8 cellular contexts compared by ENCODE assay signal in the genomic region with DNA sequence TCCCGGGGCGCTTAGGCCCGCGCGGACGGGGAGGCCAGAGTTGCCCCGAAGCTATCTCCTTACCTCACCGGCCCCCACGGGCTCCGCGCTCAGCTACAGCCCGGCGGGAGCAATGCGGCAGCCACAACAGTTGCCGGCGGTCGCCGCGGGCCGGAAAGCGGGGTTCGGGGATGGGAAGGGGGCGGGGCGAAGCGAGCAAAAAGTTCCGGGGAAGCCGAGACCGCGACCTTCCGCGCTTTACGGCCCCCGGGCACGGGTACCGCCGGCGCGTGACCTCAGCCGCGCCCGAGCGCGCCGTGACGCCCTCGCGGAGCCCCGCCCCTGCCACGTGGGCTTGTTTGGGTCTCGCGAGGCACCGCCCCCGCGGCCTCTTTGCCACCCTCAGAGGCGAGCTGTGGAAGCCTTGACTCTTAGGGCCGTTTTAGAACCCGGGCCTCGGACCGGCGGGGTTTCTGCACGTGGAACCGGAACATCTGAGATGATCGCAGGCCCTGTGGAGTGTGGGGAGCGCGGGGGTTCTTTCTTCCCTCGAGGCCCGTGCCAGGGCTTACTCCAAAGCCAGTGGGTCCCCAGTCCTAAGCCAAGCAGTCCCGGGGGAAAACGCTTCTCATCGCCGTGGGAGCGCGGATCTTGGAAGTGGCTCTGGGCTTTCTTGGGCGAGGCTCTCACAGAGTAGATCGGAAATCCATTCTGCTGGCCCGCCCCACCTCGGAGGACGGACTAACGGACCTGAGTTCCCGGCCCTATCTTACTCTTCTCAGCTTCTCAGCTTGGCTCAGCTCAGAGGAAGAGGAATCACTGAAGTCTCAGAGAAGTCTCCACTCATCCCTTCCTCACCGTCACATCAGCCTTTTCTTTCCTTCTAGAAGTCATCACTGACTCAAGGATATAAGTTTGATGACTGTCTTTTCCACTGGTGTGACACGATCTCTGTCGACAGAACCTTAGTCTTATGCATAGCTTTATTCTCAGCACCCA. TPM values are rescaled to one million over a fixed set of nuclear protein-coding genes. Genes with fewer than 3 reads are reported as not detected.
DNase-seq lines count a peak whose midpoint lies in the region; TF ChIP-seq lines count a peak whose summit lies in the region.
"Not testable (repeated sequence)": the region's sequence is repeated elsewhere in the genome, so short reads cannot be mapped to it uniquely, and the experiment has no call there.

No MANE protein-coding gene starts in this region.

- H2AFZ ChIP-seq in neural progenitor cell (replicated peaks), result peak overlapping the region; percentile 66

- not testable (repeated sequence) for H3K36me3 ChIP-seq in ES-I3 (ENCODE audit: insufficient read depth, low read length); neural progenitor cell
- peaks cover 13% of the 10 kb centered on the region for H3K36me3 ChIP-seq in HAP-1 (replicated peaks)
- H3K36me3 ChIP-seq in stomach, result peaks cover 0 to 15% (median 8%) of the 10 kb centered on the region in 4 donors

- not testable (repeated sequence) for H3K27ac ChIP-seq in neural progenitor cell
- peak overlapping the region; percentile 76 to 89 (median 87) for H3K27ac ChIP-seq in stomach

- peaks cover 15% of the 10 kb centered on the region for H4K20me1 ChIP-seq in neural progenitor cell (ENCODE audit: low read depth)

- peak overlapping the region; percentile 87 for H3K4me2 ChIP-seq in neural progenitor cell

- H3K79me2 ChIP-seq in neural progenitor cell (ENCODE audit: low read depth), result peaks cover 43% of the 10 kb centered on the region

- H3K4me3 Mint-ChIP-seq in neural progenitor cell, result peak overlapping the region; percentile 92

- not testable (repeated sequence) for TF ChIP-seq CTCF in foreskin fibroblast (IDR thresholded peaks at IDR 0.05; ENCODE audit: low read depth, low read length); neural progenitor cell (IDR thresholded peaks at IDR 0.05); stomach (IDR thresholded peaks at IDR 0.05)

- DNase-seq in HAP-1 (ENCODE audit: low spot score in 2 of 2) (peak; percentile 92 to 99), M059J (ENCODE audit: low read depth) (peak; percentile 93), SHP77 (lab: John Stamatoyannopoulos, UW) (peak; percentile 77), activated gamma-delta T cell treated with Interleukin-2 at 50 U/mL for 16 hours (peak; percentile 100), foreskin fibroblast (peak; percentile 89 to 99), neural progenitor cell (ENCODE audit: low spot score) (peak; percentile 90), stomach (peak; percentile 98)

- not testable (repeated sequence) for H3K27me3 Mint-ChIP-seq in neural progenitor cell (ENCODE audit: insufficient read depth, low read depth)

- H3K27me3 ChIP-seq in HAP-1 (ENCODE audit: low read depth); neural progenitor cell; stomach: not testable (repeated sequence)

- in situ Hi-C loops in HAP-1 (cut with MboI; ENCODE audit: low sequenced_read_pairs), result not testable (repeated sequence)

- H3K9me3 Mint-ChIP-seq in neural progenitor cell, result not testable (repeated sequence)

- not testable (repeated sequence) for H3K4me1 Mint-ChIP-seq in neural progenitor cell

- H3K27ac Mint-ChIP-seq in neural progenitor cell, result not testable (repeated sequence)

- 1 to 3% (median 1%) methylated on average over 35 to 70 of the region's 83 CpGs for WGBS in stomach, 5 donors

- peak overlapping the region; percentile 89; the same call in 1 of the 2 replicates for H3K9ac ChIP-seq in ES-I3 (ENCODE audit: low read depth, low read length)
- H3K9ac ChIP-seq in neural progenitor cell, result peak overlapping the region; percentile 66

- not testable (repeated sequence) for H3K4me1 ChIP-seq in ES-I3 (ENCODE audit: insufficient read depth, low read length); HAP-1; neural progenitor cell
- peaks cover 10 to 42% (median 22%) of the 10 kb centered on the region in 4 donors for H3K4me1 ChIP-seq in stomach

- not testable (repeated sequence) for TF ChIP-seq POLR2A in stomach (IDR thresholded peaks at IDR 0.05)

- H3K9me3 ChIP-seq in ES-I3 (ENCODE audit: control insufficient read depth, insufficient read depth, low read length); HAP-1; neural progenitor cell (ENCODE audit: low read depth); stomach: not testable (repeated sequence)

- not testable (repeated sequence) for TF ChIP-seq EP300 in stomach (IDR thresholded peaks at IDR 0.05)

- intact Hi-C loops in stomach (cut with DNase I; ENCODE audit: low total_unique reads), result not testable (repeated sequence)

- H3F3A ChIP-seq in neural progenitor cell (ENCODE audit: low read depth), result not testable (repeated sequence)

- peak overlapping the region; percentile 71 for H3K4me3 ChIP-seq in HAP-1
- peak overlapping the region; percentile 81 to 90 for H3K4me3 ChIP-seq in foreskin fibroblast (ENCODE audit: low read depth in 1 of 2, low read length in 2 of 2)
- peak overlapping the region; percentile 84 for H3K4me3 ChIP-seq in neural progenitor cell
- H3K4me3 ChIP-seq in stomach, result peak overlapping the region; percentile 65 to 91 (median 82)

- H3K36me3 Mint-ChIP-seq in neural progenitor cell, result not testable (repeated sequence)

RNA-seq across cellular contexts. Expression of a gene that starts 7.8 kb away (rescaled TPM):
- 0.22 TPM in 1 of 2 replicates, not detected in the other for total RNA-seq in M059J (2014; rRNA removed; shearing (Covaris generic))
- 1.9 and 2.3 TPM in 2 replicates for total RNA-seq in neural progenitor cell (ENCODE audit: low replicate concordance)
- 10 to 100 TPM in 2 of 5 donors, 1 to 10 TPM in 2, not detected in 1; 4.0 to 48.4 (median 17.0) TPM for total RNA-seq in stomach
- 10 to 100 TPM; 15.6 to 39.2 (median 21.2) TPM for polyA plus RNA-seq in stomach

RNA-seq across cellular contexts. Expression of a gene that starts 53.0 kb away (rescaled TPM):
- 0.44 TPM in 1 of 2 replicates, not detected in the other for total RNA-seq in M059J (2014; rRNA removed; shearing (Covaris generic))
- total RNA-seq in neural progenitor cell (ENCODE audit: low replicate concordance) (3.4 and 5.0 TPM in 2 replicates), stomach (1 to 10 TPM in 1 of 5 donors, not detected in 4; 2.6 TPM)
- 1 to 10 TPM in 1 of 3 donors, under 1 TPM in 1, not detected in 1; 0.25 to 2.6 TPM for polyA plus RNA-seq in stomach
